ENCODE assay signal across 9 cellular contexts in the genomic region with DNA sequence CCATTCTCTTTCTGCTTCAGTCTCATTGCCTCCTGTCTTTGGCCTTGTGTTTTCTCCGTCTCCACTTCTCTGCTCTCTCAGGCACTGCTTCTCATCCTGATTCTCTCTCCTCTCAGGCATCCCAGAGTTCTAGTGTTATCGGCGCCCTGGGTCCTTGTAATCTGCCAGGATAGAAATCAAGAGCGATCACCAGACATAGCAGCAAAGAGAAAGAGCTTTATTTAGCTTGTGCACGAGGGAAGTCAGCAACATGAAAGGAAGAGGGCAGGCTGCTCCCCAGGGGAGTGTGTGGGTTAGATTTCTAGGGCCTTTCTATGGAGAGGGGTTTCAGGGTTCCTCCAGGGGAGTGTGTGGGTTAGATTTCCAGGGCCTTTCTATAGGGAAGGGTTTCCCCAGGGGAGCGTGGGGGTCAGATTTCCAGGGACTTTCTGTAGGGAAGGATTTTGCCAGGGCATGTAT. TPM values are rescaled to one million over a fixed set of nuclear protein-coding genes. Genes with fewer than 3 reads are reported as not detected.
DNase-seq lines count a peak whose midpoint lies in the region; ATAC-seq and TF ChIP-seq lines count a peak whose summit lies in the region.
"Had no signal": no experiment of that assay in that cellular context is flagged by ENCODE, and none has a peak within 500 bp of the region (broad histone marks: within the 10 kb centered on the region; RNA-seq: fewer than 3 reads in every experiment).

No MANE protein-coding gene starts in this region.

- peaks cover 6 to 49% (median 48%) of the 10 kb centered on the region in 3 donors for H3K4me1 Mint-ChIP-seq in CD8-positive, alpha-beta memory T cell

- H3K27me3 ChIP-seq in CD8-positive, alpha-beta memory T cell (ENCODE audit: insufficient read depth, low read length, poor library complexity, severe bottlenecking), result no peaks in the 10 kb centered on the region
- H3K27me3 ChIP-seq in Karpas-422 (ENCODE audit: low read length) (no peaks in the 10 kb centered on the region), esophagus muscularis mucosa (peaks cover 0 to 9% (median 0%) of the 10 kb centered on the region in 4 donors), breast epithelium (no peaks in the 10 kb centered on the region)

- H3K79me2 ChIP-seq in Karpas-422 (ENCODE audit: low read length), result no peaks in the 10 kb centered on the region
- H3K79me2 ChIP-seq: parathyroid adenoma had no signal

- H3K36me3 ChIP-seq in CD8-positive, alpha-beta memory T cell (ENCODE audit: insufficient read depth, low read length), result no peaks in the 10 kb centered on the region
- H3K36me3 ChIP-seq in Karpas-422 (ENCODE audit: insufficient read depth, low read length) (no peaks in the 10 kb centered on the region), esophagus muscularis mucosa (no peaks in the 10 kb centered on the region), breast epithelium (no peaks in the 10 kb centered on the region)

- no peak for TF ChIP-seq EP300 in esophagus muscularis mucosa (IDR thresholded peaks at IDR 0.05)

- peak in 1 of 5 donors; percentile 68 for DNase-seq in CD8-positive, alpha-beta memory T cell
- DNase-seq in Karpas-422 (peak; percentile 38), esophagus muscularis mucosa (ENCODE audit: extremely low spot score) (peak; percentile 66), substantia nigra (lab: John Stamatoyannopoulos, UW) (peak in 1 of 49 donors; percentile 13), breast epithelium (ENCODE audit: low spot score in 2 of 2) (no peak), NCI-H510A (lab: John Stamatoyannopoulos, UW) (no peak), GM19238 (ENCODE audit: insufficient read length, low spot score) (no peak)

- no peaks in the 10 kb centered on the region for H3K9me2 ChIP-seq in Karpas-422 (replicated peaks; ENCODE audit: insufficient read depth, low read length)

- H3K4me1 ChIP-seq in CD8-positive, alpha-beta memory T cell (ENCODE audit: insufficient read depth, low read length), result peaks cover 96% of the 10 kb centered on the region
- H3K4me1 ChIP-seq in Karpas-422 (ENCODE audit: low read length), result peaks cover 9% of the 10 kb centered on the region
- no peaks in the 10 kb centered on the region for H3K4me1 ChIP-seq in esophagus muscularis mucosa
- H3K4me1 ChIP-seq in breast epithelium, result no peaks in the 10 kb centered on the region
- H3K4me1 ChIP-seq: parathyroid adenoma had no signal

- H3K36me3 Mint-ChIP-seq in CD8-positive, alpha-beta memory T cell, result peaks cover 0 to 5% (median 0%) of the 10 kb centered on the region in 3 donors

- no peak overlapping the region for H3K4me2 ChIP-seq in Karpas-422 (ENCODE audit: low read depth, low read length, poor library complexity, severe bottlenecking)

- ATAC-seq in GM19455 (IDR thresholded peaks at IDR 0.05; ENCODE audit: unreplicated experiment), result peak; percentile 6

- H3K4me3 Mint-ChIP-seq in CD8-positive, alpha-beta memory T cell, result no peak overlapping the region

- no peak overlapping the region for H3K27ac Mint-ChIP-seq in CD8-positive, alpha-beta memory T cell

- CTCF ChIA-PET in CD8-positive, alpha-beta memory T cell (lab: Charles Lee), result interaction anchor here (1.0 kb wide), 1 partner anchor 182 kb away, joined by 4 read pairs; no protein-coding TSS in a partner anchor

- peaks cover 0 to 9% (median 4%) of the 10 kb centered on the region in 5 donors for H3K9me3 Mint-ChIP-seq in CD8-positive, alpha-beta memory T cell

- H3K9ac ChIP-seq in Karpas-422 (ENCODE audit: low read length), result no peak overlapping the region
- H3K9ac ChIP-seq: parathyroid adenoma had no signal

- WGBS in esophagus muscularis mucosa, result 54% methylated on average over 6 of the region's 6 CpGs

- intact Hi-C loops in esophagus muscularis mucosa (cut with DNase I), result no loop called here
- intact Hi-C loops in breast epithelium (cut with DNase I; ENCODE audit: low total_unique reads), result no loop called here

- H3K9me3 ChIP-seq in CD8-positive, alpha-beta memory T cell (ENCODE audit: low read length), result peaks cover 6% of the 10 kb centered on the region
- H3K9me3 ChIP-seq in Karpas-422 (ENCODE audit: low read length) (no peaks in the 10 kb centered on the region), esophagus muscularis mucosa (no peaks in the 10 kb centered on the region), breast epithelium (peaks cover 0 to 6% of the 10 kb centered on the region in 2 donors)

- POLR2A ChIA-PET in CD8-positive, alpha-beta memory T cell (lab: Charles Lee), result interaction anchor here (1.1 kb wide), 1 partner anchor 26 kb away, joined by 6 read pairs; no protein-coding TSS in a partner anchor

- H2AFZ ChIP-seq in Karpas-422 (ENCODE audit: low read length), result no peak overlapping the region; the same call in 1 of the 2 replicates
- H2AFZ ChIP-seq: parathyroid adenoma had no signal

- peaks cover 0 to 1% of the 10 kb centered on the region in 2 donors for H3K27me3 Mint-ChIP-seq in CD8-positive, alpha-beta memory T cell

- H3K27ac ChIP-seq in CD8-positive, alpha-beta memory T cell (ENCODE audit: low read depth, low read length), result peak overlapping the region; percentile 59
- no peak overlapping the region for H3K27ac ChIP-seq in Karpas-422 (ENCODE audit: low read length)
- H3K27ac ChIP-seq in esophagus muscularis mucosa (replicated peaks in 1 of 4), result no peak overlapping the region
- H3K27ac ChIP-seq in substantia nigra (ENCODE audit: low read depth, low read length, poor library complexity, severe bottlenecking), result peak overlapping the region; percentile 22
- H3K27ac ChIP-seq in breast epithelium, result no peak overlapping the region
- H3K27ac ChIP-seq: parathyroid adenoma had no signal

- peak overlapping the region; percentile 64 for H3K4me3 ChIP-seq in CD8-positive, alpha-beta memory T cell (ENCODE audit: low read length)
- H3K4me3 ChIP-seq in Karpas-422 (ENCODE audit: low read length), result no peak overlapping the region
- H3K4me3 ChIP-seq in esophagus muscularis mucosa, result no peak overlapping the region
- no peak overlapping the region for H3K4me3 ChIP-seq in breast epithelium

- no peaks in the 10 kb centered on the region for H4K20me1 ChIP-seq in Karpas-422 (ENCODE audit: insufficient read depth, low read depth, low read length)

- TF ChIP-seq CTCF in esophagus muscularis mucosa (IDR thresholded peaks at IDR 0.05) (no peak), breast epithelium (IDR thresholded peaks at IDR 0.05) (no peak)

- no peak for TF ChIP-seq POLR2A in esophagus muscularis mucosa (IDR thresholded peaks at IDR 0.05; ENCODE audit: low read depth)
- no peak for TF ChIP-seq POLR2A in breast epithelium (IDR thresholded peaks at IDR 0.05)

RNA-seq across cellular contexts. Expression of a gene that starts 32.5 kb away (rescaled TPM):
- not detected for total RNA-seq in CD8-positive, alpha-beta memory T cell
- polyA plus RNA-seq in CD8-positive, alpha-beta memory T cell, result not detected
- not detected in 2 replicates for total RNA-seq in Karpas-422 (2014; rRNA removed; shearing (Covaris generic); ENCODE audit: low replicate concordance)
- total RNA-seq in esophagus muscularis mucosa (not detected), breast epithelium (not detected)

RNA-seq across cellular contexts. Expression of a gene that starts 35.8 kb away (rescaled TPM):
- not detected for total RNA-seq in CD8-positive, alpha-beta memory T cell
- polyA plus RNA-seq in CD8-positive, alpha-beta memory T cell, result not detected
- total RNA-seq in Karpas-422 (2014; rRNA removed; shearing (Covaris generic); ENCODE audit: low replicate concordance), result not detected in 2 replicates
- total RNA-seq in esophagus muscularis mucosa, result not detected
- total RNA-seq in breast epithelium, result 1 to 10 TPM in 1 of 3 donors, under 1 TPM in 1, not detected in 1; 0.98 to 1.0 TPM

RNA-seq across cellular contexts. Expression of a gene that starts 59.7 kb away (rescaled TPM):
- not detected for total RNA-seq in CD8-positive, alpha-beta memory T cell
- not detected for polyA plus RNA-seq in CD8-positive, alpha-beta memory T cell
- not detected in 2 replicates for total RNA-seq in Karpas-422 (2014; rRNA removed; shearing (Covaris generic); ENCODE audit: low replicate concordance)
- total RNA-seq in esophagus muscularis mucosa (not detected), breast epithelium (not detected)

Comparison
In these comparisons a context has a peak if more than half of its experiments do, and no peak if none do; other contexts are left out.
1. DNase-seq: peak in Karpas-422 (single experiment) and esophagus muscularis mucosa (single experiment); none in breast epithelium (0 of 2), NCI-H510A (single experiment) and GM19238 (single experiment).
2. H3K27ac ChIP-seq: peak in CD8-positive, alpha-beta memory T cell (single experiment) and substantia nigra (single experiment); none in Karpas-422 (single experiment), esophagus muscularis mucosa (0 of 4) and breast epithelium (0 of 2).